In genomic region chr11:64854157-64854533, GRCh38 we compare ENCODE assay signal across 8 cellular contexts. TPM values are rescaled to one million over a fixed set of nuclear protein-coding genes. Genes with fewer than 3 reads are reported as not detected.
DNase-seq lines count a peak whose midpoint lies in the region; ATAC-seq lines count a peak whose summit lies in the region.
"Had no signal": no experiment of that assay in that cellular context is flagged by ENCODE, and none has a peak within 500 bp of the region (broad histone marks: within the 10 kb centered on the region; RNA-seq: fewer than 3 reads in every experiment).

No MANE protein-coding gene starts in this region.

- peaks cover 15% of the 10 kb centered on the region for H3K36me3 ChIP-seq in CD8-positive, alpha-beta memory T cell (ENCODE audit: insufficient read depth, low read length)
- peaks cover 9 to 44% (median 13%) of the 10 kb centered on the region in 3 experiments for H3K36me3 ChIP-seq in naive thymus-derived CD4-positive, alpha-beta T cell (ENCODE audit: control insufficient read depth in 2 of 3, insufficient read depth in 3 of 3, low read length in 3 of 3)
- H3K36me3 ChIP-seq: cardiac muscle cell had no signal

- peak overlapping the region in 6 of 7 donors; percentile 27 to 85 (median 52) for H3K4me3 Mint-ChIP-seq in CD8-positive, alpha-beta memory T cell
- peak overlapping the region; percentile 17 for H3K4me3 Mint-ChIP-seq in activated CD4-positive, alpha-beta memory T cell treated with anti-CD3 and anti-CD28 coated beads, Interleukin-2, amount 10 ng/mL, durations not matched to agents 7 days and 5 days
- H3K4me3 Mint-ChIP-seq in naive thymus-derived CD4-positive, alpha-beta T cell: peak overlapping the region; percentile 56 to 80 (median 70)

- intact Hi-C loops in naive thymus-derived CD4-positive, alpha-beta T cell (cut with micrococcal nuclease): no loop called here

- no peak for DNase-seq in CD8-positive, alpha-beta memory T cell
- no peak for DNase-seq in activated CD4-positive, alpha-beta memory T cell treated with anti-CD3 and anti-CD28 coated beads, Interleukin-2, amount 10 ng/mL, durations not matched to agents 7 days and 5 days
- no peak for DNase-seq in naive thymus-derived CD4-positive, alpha-beta T cell
- DNase-seq in midbrain (lab: John Stamatoyannopoulos, UW) (no peak), SIG-M5 (lab: John Stamatoyannopoulos, UW) (no peak)
- DNase-seq in activated CD4-positive, CD25-positive, alpha-beta regulatory T cell (lab: John Stamatoyannopoulos, UW): no peak
- DNase-seq: NCI-H187 had no signal

- H3K36me3 Mint-ChIP-seq in CD8-positive, alpha-beta memory T cell: peaks cover 3 to 65% (median 9%) of the 10 kb centered on the region in 3 donors
- peaks cover 69% of the 10 kb centered on the region for H3K36me3 Mint-ChIP-seq in activated CD4-positive, alpha-beta memory T cell treated with anti-CD3 and anti-CD28 coated beads, Interleukin-2, amount 10 ng/mL, durations not matched to agents 7 days and 5 days (ENCODE audit: low read depth)
- peaks cover 0 to 38% (median 10%) of the 10 kb centered on the region in 5 donors for H3K36me3 Mint-ChIP-seq in naive thymus-derived CD4-positive, alpha-beta T cell

- ATAC-seq in naive thymus-derived CD4-positive, alpha-beta T cell: no peak

- H3K27ac Mint-ChIP-seq in CD8-positive, alpha-beta memory T cell: peak overlapping the region; percentile 33 to 100 (median 94)
- H3K27ac Mint-ChIP-seq in activated CD4-positive, alpha-beta memory T cell treated with anti-CD3 and anti-CD28 coated beads, Interleukin-2, amount 10 ng/mL, durations not matched to agents 7 days and 5 days: peak overlapping the region; percentile 86
- H3K27ac Mint-ChIP-seq in naive thymus-derived CD4-positive, alpha-beta T cell: peak overlapping the region in 8 of 9 donors; percentile 36 to 95 (median 89)

- CTCF ChIA-PET in CD8-positive, alpha-beta memory T cell (lab: Charles Lee): interaction anchor here (1.0 to 32.1 kb wide), 3 partner anchors 9 to 32 kb away, joined by 3 to 1256 read pairs (median 318); partner anchors contain the start of genes CDC42BPG and EHD1
- CTCF ChIA-PET in activated CD4-positive, alpha-beta memory T cell treated with anti-CD3 and anti-CD28 coated beads, Interleukin-2, amount 10 ng/mL, durations not matched to agents 7 days and 5 days (lab: Charles Lee): interaction anchor here (1.6 to 30.8 kb wide), 4 partner anchors 8 to 32 kb away, joined by 7 to 957 read pairs (median 82); partner anchors contain the start of genes CDC42BPG and EHD1
- CTCF ChIA-PET in naive thymus-derived CD4-positive, alpha-beta T cell (lab: Charles Lee): interaction anchor here (11.9 to 29.8 kb wide), 2 partner anchors 9 to 32 kb away, joined by 280 to 945 read pairs; partner anchors contain the start of gene EHD1

- H3K9me3 Mint-ChIP-seq in CD8-positive, alpha-beta memory T cell: no peaks in the 10 kb centered on the region
- no peaks in the 10 kb centered on the region for H3K9me3 Mint-ChIP-seq in activated CD4-positive, alpha-beta memory T cell treated with anti-CD3 and anti-CD28 coated beads, Interleukin-2, amount 10 ng/mL, durations not matched to agents 7 days and 5 days
- no peaks in the 10 kb centered on the region for H3K9me3 Mint-ChIP-seq in naive thymus-derived CD4-positive, alpha-beta T cell

- H3K4me1 ChIP-seq in CD8-positive, alpha-beta memory T cell (ENCODE audit: insufficient read depth, low read length): peaks cover 93% of the 10 kb centered on the region
- peaks cover 87 to 92% of the 10 kb centered on the region in 2 donors for H3K4me1 ChIP-seq in naive thymus-derived CD4-positive, alpha-beta T cell (ENCODE audit: control insufficient read depth in 2 of 2, insufficient read depth in 2 of 2, low read length in 2 of 2)

- H3K27me3 ChIP-seq in CD8-positive, alpha-beta memory T cell (ENCODE audit: insufficient read depth, low read length, poor library complexity, severe bottlenecking): no peaks in the 10 kb centered on the region
- H3K27me3 ChIP-seq in naive thymus-derived CD4-positive, alpha-beta T cell (ENCODE audit: control insufficient read depth in 2 of 2, insufficient read depth in 2 of 2, low read length in 2 of 2): no peaks in the 10 kb centered on the region
- H3K27me3 ChIP-seq: cardiac muscle cell had no signal

- H3K4me1 Mint-ChIP-seq in CD8-positive, alpha-beta memory T cell: peaks cover 82 to 94% (median 92%) of the 10 kb centered on the region in 3 donors
- H3K4me1 Mint-ChIP-seq in activated CD4-positive, alpha-beta memory T cell treated with anti-CD3 and anti-CD28 coated beads, Interleukin-2, amount 10 ng/mL, durations not matched to agents 7 days and 5 days: peaks cover 90% of the 10 kb centered on the region
- H3K4me1 Mint-ChIP-seq in naive thymus-derived CD4-positive, alpha-beta T cell: peaks cover 44 to 94% (median 81%) of the 10 kb centered on the region in 7 donors

- H3K9me3 ChIP-seq in CD8-positive, alpha-beta memory T cell (ENCODE audit: low read length): no peaks in the 10 kb centered on the region
- H3K9me3 ChIP-seq in naive thymus-derived CD4-positive, alpha-beta T cell (ENCODE audit: control insufficient read depth in 2 of 3, low read length in 3 of 3): no peaks in the 10 kb centered on the region

- H3K27ac ChIP-seq in CD8-positive, alpha-beta memory T cell (ENCODE audit: low read depth, low read length): no peak overlapping the region
- H3K27ac ChIP-seq in naive thymus-derived CD4-positive, alpha-beta T cell (ENCODE audit: low read depth, low read length): peak overlapping the region; percentile 75
- H3K27ac ChIP-seq: cardiac muscle cell had no signal

- H3K4me3 ChIP-seq in CD8-positive, alpha-beta memory T cell (ENCODE audit: low read length): no peak overlapping the region
- H3K4me3 ChIP-seq in naive thymus-derived CD4-positive, alpha-beta T cell (ENCODE audit: low read length): no peak overlapping the region
- H3K4me3 ChIP-seq: cardiac muscle cell had no signal

- no peaks in the 10 kb centered on the region for H3K27me3 Mint-ChIP-seq in CD8-positive, alpha-beta memory T cell
- H3K27me3 Mint-ChIP-seq in activated CD4-positive, alpha-beta memory T cell treated with anti-CD3 and anti-CD28 coated beads, Interleukin-2, amount 10 ng/mL, durations not matched to agents 7 days and 5 days: no peaks in the 10 kb centered on the region
- no peaks in the 10 kb centered on the region for H3K27me3 Mint-ChIP-seq in naive thymus-derived CD4-positive, alpha-beta T cell

- POLR2A ChIA-PET in CD8-positive, alpha-beta memory T cell (lab: Charles Lee): interaction anchor here (2.4 to 24.3 kb wide), 3 partner anchors 12 to 34 kb away, joined by 8 to 569 read pairs (median 213); partner anchors contain the start of gene EHD1
- POLR2A ChIA-PET in activated CD4-positive, alpha-beta memory T cell treated with anti-CD3 and anti-CD28 coated beads, Interleukin-2, amount 10 ng/mL, durations not matched to agents 7 days and 5 days (lab: Charles Lee): interaction anchor here (14.1 to 28.1 kb wide), 2 partner anchors 10 to 30 kb away, joined by 324 to 1068 read pairs; partner anchors contain the start of gene EHD1
- POLR2A ChIA-PET in naive thymus-derived CD4-positive, alpha-beta T cell (lab: Charles Lee): interaction anchor here (1.1 to 29.3 kb wide), 8 partner anchors 10 to 110 kb away, joined by 3 to 1324 read pairs (median 7); partner anchors contain the start of genes EHD1, MAP4K2, RASGRP2 and SF1

RNA-seq across cellular contexts. Expression of gene CDC42BPG, which starts 9.7 kb away (rescaled TPM):
- total RNA-seq in CD8-positive, alpha-beta memory T cell: 1 to 10 TPM in 1 of 2 experiments, under 1 TPM in 1; 0.66 to 2.3 TPM
- 0.52 TPM for polyA plus RNA-seq in CD8-positive, alpha-beta memory T cell
- total RNA-seq in activated CD4-positive, alpha-beta memory T cell treated with anti-CD3 and anti-CD28 coated beads, Interleukin-2, amount 10 ng/mL, durations not matched to agents 7 days and 5 days: under 1 TPM; 0.65 to 0.70 TPM
- 1 to 10 TPM in 4 of 5 experiments, under 1 TPM in 1; 0.22 to 9.2 (median 8.1) TPM for total RNA-seq in naive thymus-derived CD4-positive, alpha-beta T cell
- polyA plus RNA-seq in naive thymus-derived CD4-positive, alpha-beta T cell: under 1 TPM; 0.27 to 0.47 TPM

RNA-seq across cellular contexts. Expression of gene EHD1, which starts 24.3 kb away (rescaled TPM):
- 100 to 1,000 TPM; 102 to 110 TPM for total RNA-seq in CD8-positive, alpha-beta memory T cell
- polyA plus RNA-seq in CD8-positive, alpha-beta memory T cell: 258 TPM
- total RNA-seq in activated CD4-positive, alpha-beta memory T cell treated with anti-CD3 and anti-CD28 coated beads, Interleukin-2, amount 10 ng/mL, durations not matched to agents 7 days and 5 days: 100 to 1,000 TPM; 138 to 146 TPM
- total RNA-seq in naive thymus-derived CD4-positive, alpha-beta T cell: 100 to 1,000 TPM; 124 to 263 (median 208) TPM
- 100 to 1,000 TPM; 102 to 141 TPM for polyA plus RNA-seq in naive thymus-derived CD4-positive, alpha-beta T cell

RNA-seq across cellular contexts. Expression of gene MEN1, which starts 43.8 kb away (rescaled TPM):
- 10 to 100 TPM; 45.8 to 47.7 TPM for total RNA-seq in CD8-positive, alpha-beta memory T cell
- polyA plus RNA-seq in CD8-positive, alpha-beta memory T cell: 45.0 TPM
- total RNA-seq in activated CD4-positive, alpha-beta memory T cell treated with anti-CD3 and anti-CD28 coated beads, Interleukin-2, amount 10 ng/mL, durations not matched to agents 7 days and 5 days: 10 to 100 TPM; 32.5 to 33.4 TPM
- total RNA-seq in naive thymus-derived CD4-positive, alpha-beta T cell: 10 to 100 TPM; 25.7 to 46.4 (median 38.0) TPM
- 10 to 100 TPM; 33.8 to 54.9 TPM for polyA plus RNA-seq in naive thymus-derived CD4-positive, alpha-beta T cell

RNA-seq across cellular contexts. Expression of gene MAP4K2, which starts 51.1 kb away (rescaled TPM):
- total RNA-seq in CD8-positive, alpha-beta memory T cell: 10 to 100 TPM; 54.8 to 55.3 TPM
- 39.0 TPM for polyA plus RNA-seq in CD8-positive, alpha-beta memory T cell
- total RNA-seq in activated CD4-positive, alpha-beta memory T cell treated with anti-CD3 and anti-CD28 coated beads, Interleukin-2, amount 10 ng/mL, durations not matched to agents 7 days and 5 days: 10 to 100 TPM; 95.6 to 98.0 TPM
- 100 to 1,000 TPM in 2 of 5 experiments, 10 to 100 TPM in 3; 75.2 to 130 (median 84.3) TPM for total RNA-seq in naive thymus-derived CD4-positive, alpha-beta T cell
- polyA plus RNA-seq in naive thymus-derived CD4-positive, alpha-beta T cell: 10 to 100 TPM; 40.7 to 63.0 TPM

Comparison
In these comparisons a context has a peak if more than half of its experiments do, and no peak if none do; other contexts are left out.
1. H3K4me3 Mint-ChIP-seq: peak in every context shown above with its lines; median percentile 70 in naive thymus-derived CD4-positive, alpha-beta T cell; 52 in CD8-positive, alpha-beta memory T cell; 17 in activated CD4-positive, alpha-beta memory T cell treated with anti-CD3 and anti-CD28 coated beads, Interleukin-2, amount 10 ng/mL, durations not matched to agents 7 days and 5 days.